ENCODE assay signal across 22 cellular contexts in genomic region chr2:240480834-240481623, GRCh38. TPM values are rescaled to one million over a fixed set of nuclear protein-coding genes. Genes with fewer than 3 reads are reported as not detected.
DNase-seq lines count a peak whose midpoint lies in the region; ATAC-seq and TF ChIP-seq lines count a peak whose summit lies in the region.
"Had no signal": no experiment of that assay in that cellular context is flagged by ENCODE, and none has a peak within 500 bp of the region (broad histone marks: within the 10 kb centered on the region; RNA-seq: fewer than 3 reads in every experiment).

No MANE protein-coding gene starts in this region.

- TF ChIP-seq RAD21 in SK-N-SH (IDR thresholded peaks at IDR 0.05; ENCODE audit: low read length): no peak

- H3K4me1 ChIP-seq in SK-N-SH (ENCODE audit: control insufficient read depth in 1 of 2, insufficient read depth in 2 of 2, low read depth in 1 of 2, low read length in 1 of 2) (no peaks in the 10 kb centered on the region), hepatocyte (ENCODE audit: insufficient read depth) (no peaks in the 10 kb centered on the region)
- H3K4me1 ChIP-seq: foreskin keratinocyte, pancreas, upper lobe of left lung had no signal

- no peak for TF ChIP-seq EP300 in SK-N-SH (IDR thresholded peaks at IDR 0.05; ENCODE audit: borderline replicate concordance in 1 of 2, low read depth in 1 of 2, low read length in 1 of 2)

- H3K9me2 ChIP-seq in SK-N-SH: no peaks in the 10 kb centered on the region
- no peaks in the 10 kb centered on the region for H3K9me2 ChIP-seq in hepatocyte (replicated peaks; ENCODE audit: insufficient read depth)

- H3K27ac ChIP-seq in SK-N-SH (ENCODE audit: low read depth in 2 of 2, low read length in 1 of 2) (no peak overlapping the region), hepatocyte (no peak overlapping the region), brain microvascular endothelial cell (no peak overlapping the region)
- H3K27ac ChIP-seq: 22Rv1, epithelial cell of prostate, foreskin keratinocyte, pancreas, RWPE1, upper lobe of left lung had no signal

- H3K27ac Mint-ChIP-seq in WTC11: no peak overlapping the region
- H3K27ac Mint-ChIP-seq: naive B cell had no signal

- no peaks in the 10 kb centered on the region for H3K36me3 Mint-ChIP-seq in WTC11

- H3K27me3 ChIP-seq in SK-N-SH (ENCODE audit: insufficient read depth) (no peaks in the 10 kb centered on the region), hepatocyte (no peaks in the 10 kb centered on the region), brain microvascular endothelial cell (replicated peaks) (no peaks in the 10 kb centered on the region)
- H3K27me3 ChIP-seq: pancreas, upper lobe of left lung had no signal

- no peaks in the 10 kb centered on the region for H3K4me1 Mint-ChIP-seq in WTC11
- H3K4me1 Mint-ChIP-seq: naive B cell had no signal

- H3K9me3 Mint-ChIP-seq in WTC11: peaks cover 8% of the 10 kb centered on the region

- CTCF ChIA-PET in SK-N-SH (lab: Yijun Ruan, JAX) (no interaction called here), WTC11 (lab: Charles Lee) (no interaction called here)

- ATAC-seq in SK-N-SH treated with all-trans-retinoic acid at 6 μM for 48 hours (no peak), WTC11 (no peak), sciatic nerve (no peak), HG03469 (IDR thresholded peaks at IDR 0.05; ENCODE audit: unreplicated experiment) (no peak)
- ATAC-seq: foreskin keratinocyte, pancreas had no signal

- H3K9me3 ChIP-seq in SK-N-SH (no peaks in the 10 kb centered on the region), hepatocyte (ENCODE audit: low read depth) (no peaks in the 10 kb centered on the region)
- H3K9me3 ChIP-seq: pancreas, upper lobe of left lung had no signal

- intact Hi-C loops in sciatic nerve (cut with DNase I): no loop called here

- H3K4me2 ChIP-seq in SK-N-SH (no peak overlapping the region), hepatocyte (no peak overlapping the region)

- H3K27me3 Mint-ChIP-seq in WTC11 (ENCODE audit: low read depth): peaks cover 32% of the 10 kb centered on the region
- H3K27me3 Mint-ChIP-seq: naive B cell had no signal

- H4K20me1 ChIP-seq in SK-N-SH (ENCODE audit: insufficient read depth): no peaks in the 10 kb centered on the region
- no peaks in the 10 kb centered on the region for H4K20me1 ChIP-seq in hepatocyte (ENCODE audit: insufficient read depth, poor library complexity, severe bottlenecking)

- no peaks in the 10 kb centered on the region for H3K79me2 ChIP-seq in SK-N-SH (ENCODE audit: insufficient read depth)
- no peaks in the 10 kb centered on the region for H3K79me2 ChIP-seq in hepatocyte

- WGBS in SK-N-SH (ENCODE audit: low lambda C conversion rate): 88% methylated on average over 21 of the region's 25 CpGs
- 91% methylated on average over 25 of the region's 25 CpGs for WGBS in hepatocyte (ENCODE audit: low lambda C conversion rate, missing lambda C conversion rate)

- H3F3A ChIP-seq in SK-N-SH (replicated peaks; ENCODE audit: insufficient read depth): no peaks in the 10 kb centered on the region

- H3K9ac ChIP-seq in SK-N-SH: no peak overlapping the region

- H3K4me3 Mint-ChIP-seq in WTC11: no peak overlapping the region
- H3K4me3 Mint-ChIP-seq: naive B cell had no signal

- H3K36me3 ChIP-seq in SK-N-SH (replicated peaks in 1 of 2; ENCODE audit: control insufficient read depth in 1 of 2, insufficient read depth in 2 of 2, low read length in 1 of 2): no peaks in the 10 kb centered on the region
- no peaks in the 10 kb centered on the region for H3K36me3 ChIP-seq in hepatocyte (replicated peaks; ENCODE audit: insufficient read depth, low read depth)
- H3K36me3 ChIP-seq in brain microvascular endothelial cell (replicated peaks): no peaks in the 10 kb centered on the region
- H3K36me3 ChIP-seq: pancreas, upper lobe of left lung had no signal

- H2AFZ ChIP-seq in SK-N-SH (ENCODE audit: low read depth) (no peak overlapping the region), hepatocyte (no peak overlapping the region)

- DNase-seq in SK-N-SH (peak; percentile 4), WTC11 (ENCODE audit: low spot score) (peak; percentile 7), hepatocyte (ENCODE audit: low spot score) (peak; percentile 1), sciatic nerve (ENCODE audit: low spot score) (peak; percentile 51), brain microvascular endothelial cell (no peak), HT-29 (ENCODE audit: low spot score) (no peak)
- DNase-seq: AML-193, amygdala, caudate nucleus, COR-L47, foreskin keratinocyte, mesenchymal stem cell, naive B cell, NCI-H1436 treated with DMSO at 0.1 percent for 48 hours, NCI-H526 treated with DMSO at 0.1 percent for 48 hours had no signal

- H3K4me3 ChIP-seq in SK-N-SH (ENCODE audit: low read depth in 2 of 2, low read length in 1 of 2) (no peak overlapping the region), hepatocyte (no peak overlapping the region), brain microvascular endothelial cell (ENCODE audit: low read depth, low read length) (no peak overlapping the region)
- H3K4me3 ChIP-seq: pancreas, upper lobe of left lung had no signal

- TF ChIP-seq CTCF in SK-N-SH (IDR thresholded peaks at IDR 0.05) (no peak), WTC11 (IDR thresholded peaks at IDR 0.05) (no peak), hepatocyte (IDR thresholded peaks at IDR 0.05; ENCODE audit: poor library complexity) (no peak), brain microvascular endothelial cell (IDR thresholded peaks at IDR 0.05; ENCODE audit: low read depth, low read length, missing control alignments) (no peak)

- in situ Hi-C loops in brain microvascular endothelial cell (cut with HindIII; ENCODE audit: low pct_ligation_motif_present, low sequenced_read_pairs): no loop called here

- POLR2A ChIA-PET in SK-N-SH (lab: Yijun Ruan, JAX) (no interaction called here), WTC11 (lab: Charles Lee) (no interaction called here)

TF ChIP-seq in SK-N-SH treated with all-trans-retinoic acid at 6 μM for 48 hours, 23 proteins besides CTCF, POLR2A, EP300 and RAD21 (continues in another document):
- TF ChIP-seq ESRRG (CRISPR knock-in tag; IDR thresholded peaks at IDR 0.05) (no peak), RARB (CRISPR knock-in tag; IDR thresholded peaks at IDR 0.05) (no peak), ZNF8 (CRISPR knock-in tag; IDR thresholded peaks at IDR 0.05) (no peak), TOX (CRISPR knock-in tag; IDR thresholded peaks at IDR 0.05; ENCODE audit: borderline replicate concordance) (no peak), ZC3H10 (CRISPR knock-in tag; IDR thresholded peaks at IDR 0.05) (no peak), ZFP30 (CRISPR knock-in tag; IDR thresholded peaks at IDR 0.05) (no peak), ISL1 (CRISPR knock-in tag; IDR thresholded peaks at IDR 0.05) (no peak), CREB5 (CRISPR knock-in tag; IDR thresholded peaks at IDR 0.05; ENCODE audit: low read depth) (no peak)

TF ChIP-seq in WTC11, 78 proteins besides CTCF, POLR2A, EP300 and RAD21 (continues in another document):
- no peak for TF ChIP-seq NFATC4 (CRISPR knock-in tag; IDR thresholded peaks at IDR 0.05)
- no peak for TF ChIP-seq USF1 (CRISPR knock-in tag; IDR thresholded peaks at IDR 0.05)
- no peak for TF ChIP-seq GRHL2 (CRISPR knock-in tag; IDR thresholded peaks at IDR 0.05; ENCODE audit: insufficient replicate concordance, severe bottlenecking)
- TF ChIP-seq ARID4B (CRISPR knock-in tag; IDR thresholded peaks at IDR 0.05; ENCODE audit: borderline replicate concordance): no peak

RNA-seq across cellular contexts. Expression of gene GPC1, which starts 45.6 kb away (rescaled TPM):
- polyA plus RNA-seq in SK-N-SH (2012; rRNA removed) (49.0 and 65.5 TPM in 2 replicates), hepatocyte (141 and 142 TPM in 2 replicates)
- polyA plus RNA-seq in SK-N-SH (2012; cell fraction: cytosol; rRNA removed): 25.9 and 50.4 TPM in 2 replicates
- 183 TPM in 2 replicates for polyA plus RNA-seq in SK-N-SH (2012; cell fraction: nucleus; rRNA removed)
- total RNA-seq in WTC11 (2021) (37.2 to 41.5 TPM (median 40.4 TPM) in 3 replicates), hepatocyte (57.8 and 71.4 TPM in 2 replicates), sciatic nerve (85.4 TPM)
- 9.9 and 12.3 TPM in 2 replicates for total RNA-seq in HT-29 (2014; rRNA removed; shearing (Covaris generic))

Comparison
In these comparisons a context has a peak if more than half of its experiments do, and no peak if none do; other contexts are left out.
1. DNase-seq: peak in SK-N-SH (single experiment), WTC11 (single experiment), hepatocyte (single experiment) and sciatic nerve (single experiment); none in brain microvascular endothelial cell (single experiment) and HT-29 (single experiment).